In genomic region chr6:21504790-21505189, GRCh38 we compare ENCODE assay signal across 20 cellular contexts.
"Had no signal": no experiment of that assay in that cellular context is flagged by ENCODE, and none has a peak within 500 bp of the region (broad histone marks: within the 10 kb centered on the region; RNA-seq: fewer than 3 reads in every experiment).

No MANE protein-coding gene starts in this region.

- H3K4me3 ChIP-seq: coronary artery, esophagus muscularis mucosa, smooth muscle cell had no signal

- H3K36me3 ChIP-seq: esophagus muscularis mucosa had no signal

- H3K27ac ChIP-seq: coronary artery, esophagus muscularis mucosa had no signal

- H3K4me2 ChIP-seq: smooth muscle cell had no signal

- H3K9me3 ChIP-seq: esophagus muscularis mucosa had no signal

- H3K36me3 Mint-ChIP-seq: activated naive CD4-positive, alpha-beta T cell treated with anti-CD3 and anti-CD28 coated beads, Interleukin-2, amount 50 U/mL, for 72 hours; brain had no signal

- H3K27ac Mint-ChIP-seq: activated CD4-positive, alpha-beta T cell treated with anti-CD3 and anti-CD28 coated beads, Interleukin-2, amount 10 ng/mL, durations not matched to agents 24 days and 14 days; activated CD8-positive, alpha-beta T cell treated with anti-CD3 and anti-CD28 coated beads, Interleukin-2, amount 10 ng/mL, durations not matched to agents 7 days and 5 days; activated naive CD4-positive, alpha-beta T cell treated with anti-CD3 and anti-CD28 coated beads, Interleukin-2, amount 50 U/mL, for 72 hours; brain; nephron progenitor cell; stimulated activated naive CD8-positive, alpha-beta T cell treated with anti-CD3 and anti-CD28 coated beads, Interleukin-15, Interleukin-2, amounts not matched to agents 100 ng/mL and 50 ng/mL, for 24 hours had no signal

- H3K4me1 Mint-ChIP-seq: activated CD4-positive, alpha-beta T cell treated with anti-CD3 and anti-CD28 coated beads, Interleukin-2, amount 10 ng/mL, durations not matched to agents 24 days and 14 days; central memory CD8-positive, alpha-beta T cell had no signal

- H3K27me3 Mint-ChIP-seq: activated CD4-positive, alpha-beta T cell treated with anti-CD3 and anti-CD28 coated beads, Interleukin-2, amount 10 ng/mL, durations not matched to agents 24 days and 14 days; brain; progenitor cell of endocrine pancreas; stimulated activated naive CD8-positive, alpha-beta T cell treated with anti-CD3 and anti-CD28 coated beads, Interleukin-15, Interleukin-2, amounts not matched to agents 100 ng/mL and 50 ng/mL, for 24 hours had no signal

- DNase-seq: activated CD4-positive, alpha-beta T cell treated with anti-CD3 and anti-CD28 coated beads, Interleukin-2, amount 10 ng/mL, durations not matched to agents 24 days and 14 days; activated CD4-positive, CD25-positive, alpha-beta regulatory T cell; activated CD8-positive, alpha-beta memory T cell treated with anti-CD3 and anti-CD28 coated beads, Interleukin-2, amount 50 U/mL, for 4 hours; activated CD8-positive, alpha-beta T cell treated with anti-CD3 and anti-CD28 coated beads, Interleukin-2, amount 10 ng/mL, durations not matched to agents 7 days and 5 days; activated gamma-delta T cell; activated T-cell treated with anti-CD3 and anti-CD28 coated beads, Interleukin-2, amount 50 U/mL, for 48 hours; amygdala; foreskin melanocyte; kidney glomerular epithelial cell; nephron progenitor cell; occipital lobe; right cardiac atrium had no signal

- H3K4me1 ChIP-seq: esophagus muscularis mucosa had no signal

- H3K27me3 ChIP-seq: esophagus muscularis mucosa had no signal

- ATAC-seq: activated CD8-positive, alpha-beta T cell treated with anti-CD3 and anti-CD28 coated beads, Interleukin-2, amount 10 ng/mL, durations not matched to agents 7 days and 5 days; activated naive CD4-positive, alpha-beta T cell treated with anti-CD3 and anti-CD28 coated beads, Interleukin-2, amount 50 U/mL, for 72 hours; right cardiac atrium had no signal

- H3K9me3 Mint-ChIP-seq: activated CD4-positive, alpha-beta T cell treated with anti-CD3 and anti-CD28 coated beads, Interleukin-2, amount 10 ng/mL, durations not matched to agents 24 days and 14 days; activated naive CD4-positive, alpha-beta T cell treated with anti-CD3 and anti-CD28 coated beads, Interleukin-2, amount 50 U/mL, for 72 hours; central memory CD8-positive, alpha-beta T cell; stimulated activated naive CD8-positive, alpha-beta T cell treated with anti-CD3 and anti-CD28 coated beads, Interleukin-15, Interleukin-2, amounts not matched to agents 100 ng/mL and 50 ng/mL, for 24 hours had no signal

- H3K4me3 Mint-ChIP-seq: activated CD4-positive, alpha-beta T cell treated with anti-CD3 and anti-CD28 coated beads, Interleukin-2, amount 10 ng/mL, durations not matched to agents 24 days and 14 days; activated CD8-positive, alpha-beta T cell treated with anti-CD3 and anti-CD28 coated beads, Interleukin-2, amount 10 ng/mL, durations not matched to agents 7 days and 5 days; brain; central memory CD8-positive, alpha-beta T cell; nephron progenitor cell; stimulated activated naive CD8-positive, alpha-beta T cell treated with anti-CD3 and anti-CD28 coated beads, Interleukin-15, Interleukin-2, amounts not matched to agents 100 ng/mL and 50 ng/mL, for 24 hours had no signal
